ENCODE assay signal across 16 cellular contexts in the genomic region with DNA sequence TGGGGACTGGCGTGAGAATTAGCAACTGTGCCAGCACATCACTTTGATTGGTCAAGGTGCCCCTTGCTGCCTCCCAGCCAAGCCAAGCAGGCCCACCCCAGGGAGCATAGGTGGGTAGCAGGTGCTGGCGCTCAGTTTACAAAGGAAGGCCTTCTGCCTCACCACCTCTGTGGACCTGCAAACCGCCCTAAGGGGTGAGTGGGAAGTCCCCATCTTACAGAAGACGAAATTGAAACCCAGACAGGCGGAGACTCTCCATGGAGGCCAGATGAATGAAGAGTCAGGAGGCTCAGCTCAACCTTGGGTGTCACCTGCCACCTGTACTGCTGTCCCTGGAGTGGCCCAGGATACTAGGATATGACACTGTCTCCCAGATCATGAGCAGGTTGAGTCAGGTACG. TPM values are rescaled to one million over a fixed set of nuclear protein-coding genes. Genes with fewer than 3 reads are reported as not detected.
A peak's percentile ranks its signal among the peaks of the same experiment; 100 is the strongest.
DNase-seq lines count a peak whose midpoint lies in the region; ATAC-seq, FAIRE-seq and TF ChIP-seq lines count a peak whose summit lies in the region.
"Had no signal": no experiment of that assay in that cellular context is flagged by ENCODE, and none has a peak within 500 bp of the region (broad histone marks: within the 10 kb centered on the region; RNA-seq: fewer than 3 reads in every experiment).

No MANE protein-coding gene starts in this region.

- H3K27ac ChIP-seq in OCI-LY3 (ENCODE audit: low read length) = no peak overlapping the region
- H3K27ac ChIP-seq: Peyer's patch had no signal

- H3K27me3 Mint-ChIP-seq in T-helper 17 cell = peaks cover 36% of the 10 kb centered on the region

- DNase-seq in GM18507 (ENCODE audit: extremely low spot score, insufficient read length, low read depth) = peak; percentile 9
- no peak for DNase-seq in NCI-H69 (lab: John Stamatoyannopoulos, UW)
- DNase-seq in T-helper 17 cell = no peak
- DNase-seq in omental fat pad (ENCODE audit: low spot score) = no peak
- DNase-seq: hippocampal formation, Kasumi-1, NCI-H2227 treated with DMSO at 0.1 percent for 48 hours, Peyer's patch had no signal

- no peak overlapping the region for H2AFZ ChIP-seq in OCI-LY3 (ENCODE audit: low read depth, low read length)

- peaks cover 2% of the 10 kb centered on the region for H3K4me1 Mint-ChIP-seq in T-helper 17 cell

- H4K20me1 ChIP-seq in OCI-LY3 (ENCODE audit: insufficient read depth, low read length) = peaks cover 3% of the 10 kb centered on the region; the same call in 1 of the 2 replicates

- H3K9ac ChIP-seq in OCI-LY3 (ENCODE audit: low read length) = no peak overlapping the region

- H3K79me2 ChIP-seq in OCI-LY3 (ENCODE audit: low read length) = no peaks in the 10 kb centered on the region

- H3K4me1 ChIP-seq in OCI-LY3 (ENCODE audit: low read length) = peaks cover 30% of the 10 kb centered on the region
- H3K4me1 ChIP-seq: Peyer's patch had no signal

- peak; percentile 33 for FAIRE-seq in GM18507 (lab: Jason Lieb, UNC)
- FAIRE-seq: endothelial cell of umbilical vein had no signal

- H3K4me3 ChIP-seq in OCI-LY3 (ENCODE audit: low read length) = no peak overlapping the region
- H3K4me3 ChIP-seq: Peyer's patch had no signal

- H3K36me3 ChIP-seq in OCI-LY3 (replicated peaks; ENCODE audit: low read depth, low read length) = no peaks in the 10 kb centered on the region
- H3K36me3 ChIP-seq: Peyer's patch had no signal

- H3K27me3 ChIP-seq in OCI-LY3 (ENCODE audit: low read depth, low read length) = no peaks in the 10 kb centered on the region
- H3K27me3 ChIP-seq: Peyer's patch had no signal

- TF ChIP-seq CTCF in OCI-LY3 (IDR thresholded peaks at IDR 0.05; ENCODE audit: low read depth, low read length) = no peak
- TF ChIP-seq CTCF in omental fat pad (IDR thresholded peaks at IDR 0.05) = no peak

- no peak overlapping the region for H3K4me3 Mint-ChIP-seq in T-helper 17 cell
- H3K4me3 Mint-ChIP-seq: brain; CD4-positive, CD25-positive, alpha-beta regulatory T cell had no signal

- ATAC-seq in GM19395 (IDR thresholded peaks at IDR 0.05; ENCODE audit: unreplicated experiment) = peak; percentile 70
- peak; percentile 86 for ATAC-seq in HG02870 (IDR thresholded peaks at IDR 0.05; ENCODE audit: unreplicated experiment)
- ATAC-seq in HG02840 (IDR thresholded peaks at IDR 0.05; ENCODE audit: low FRiP score, unreplicated experiment) = no peak
- ATAC-seq in T-helper 17 cell = no peak
- ATAC-seq in omental fat pad (ENCODE audit: low FRiP score) = no peak

- peaks cover 3% of the 10 kb centered on the region for H3K36me3 Mint-ChIP-seq in T-helper 17 cell (ENCODE audit: low read depth)
- H3K36me3 Mint-ChIP-seq: brain; CD4-positive, CD25-positive, alpha-beta regulatory T cell had no signal

- H3K9me3 ChIP-seq in OCI-LY3 (ENCODE audit: insufficient read depth, low read length) (no peaks in the 10 kb centered on the region), T-helper 17 cell (ENCODE audit: control insufficient read depth, low read length, poor library complexity, severe bottlenecking) (no peaks in the 10 kb centered on the region)
- H3K9me3 ChIP-seq: Peyer's patch had no signal

- H3K27ac Mint-ChIP-seq in T-helper 17 cell = no peak overlapping the region
- H3K27ac Mint-ChIP-seq: CD4-positive, CD25-positive, alpha-beta regulatory T cell had no signal

- H3K4me2 ChIP-seq in OCI-LY3 (ENCODE audit: low read length) = peak overlapping the region; percentile 33

RNA-seq across cellular contexts. Expression of gene MAS1L, which starts 21.5 kb away (rescaled TPM):
- total RNA-seq in T-helper 17 cell (not detected), omental fat pad (not detected)
- total RNA-seq: CD4-positive, CD25-positive, alpha-beta regulatory T cell; endothelial cell of umbilical vein; lung microvascular endothelial cell had no signal

RNA-seq across cellular contexts. Expression of gene UBD, which starts 50.3 kb away (rescaled TPM):
- total RNA-seq in T-helper 17 cell (not detected), omental fat pad (1 to 10 TPM in 2 of 4 donors, not detected in 2; 1.1 to 4.9 TPM)
- total RNA-seq: CD4-positive, CD25-positive, alpha-beta regulatory T cell had no signal

RNA-seq across cellular contexts. Expression of gene OR2H1, which starts 52.3 kb away (rescaled TPM):
- total RNA-seq in T-helper 17 cell = not detected
- total RNA-seq in omental fat pad = not detected
- total RNA-seq: CD4-positive, CD25-positive, alpha-beta regulatory T cell; endothelial cell of umbilical vein; lung microvascular endothelial cell; Peyer's patch had no signal

RNA-seq across cellular contexts. Expression of gene OR11A1, which starts 52.4 kb away (rescaled TPM):
- total RNA-seq in T-helper 17 cell = not detected
- total RNA-seq in omental fat pad = not detected
- total RNA-seq: CD4-positive, CD25-positive, alpha-beta regulatory T cell; endothelial cell of umbilical vein; lung microvascular endothelial cell; Peyer's patch had no signal

Comparison
In these comparisons a context has a peak if more than half of its experiments do, and no peak if none do; other contexts are left out.
1. ATAC-seq: peak in GM19395 (single experiment) and HG02870 (single experiment); none in HG02840 (single experiment), T-helper 17 cell (single experiment) and omental fat pad (single experiment).